1 cellular context compared by ENCODE assay signal in the genomic region with DNA sequence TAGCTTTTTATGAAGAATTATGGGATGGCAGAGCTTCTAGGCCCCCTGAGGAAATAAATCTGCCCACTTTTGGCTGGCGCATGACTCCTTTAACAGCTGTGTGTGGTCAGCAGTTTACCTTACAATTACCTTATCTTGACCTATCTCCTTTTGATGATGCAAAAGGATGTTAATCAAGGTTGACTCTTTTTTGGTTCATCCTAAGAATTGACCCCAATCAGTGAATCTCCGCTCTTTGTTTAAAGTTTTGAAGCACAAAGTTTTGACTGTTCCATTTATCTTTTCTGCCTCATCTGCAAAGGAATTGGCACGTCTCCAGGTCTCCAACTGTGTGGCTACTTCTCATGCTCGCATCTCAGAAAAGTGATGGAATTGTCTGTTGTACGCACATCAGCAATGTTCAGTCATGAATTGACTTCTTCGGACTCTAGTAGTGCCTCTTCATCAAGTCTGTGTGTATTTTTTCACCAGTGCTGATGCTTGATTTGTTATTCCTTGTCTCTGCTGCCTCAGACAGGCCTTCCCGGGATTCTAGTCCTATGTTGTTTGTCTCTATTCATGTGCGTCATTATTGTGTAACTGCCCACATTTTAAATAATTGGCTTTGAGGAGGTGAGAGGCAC.
A peak's percentile ranks its signal among the peaks of the same experiment; 100 is the strongest.
TF ChIP-seq lines count a peak whose summit lies in the region.

No MANE protein-coding gene starts in this region.

TF ChIP-seq in HEK293, 187 proteins besides CTCF, POLR2A, EP300 and RAD21 (continued from another document and continues in another):
- TF ChIP-seq, protein P1, sequence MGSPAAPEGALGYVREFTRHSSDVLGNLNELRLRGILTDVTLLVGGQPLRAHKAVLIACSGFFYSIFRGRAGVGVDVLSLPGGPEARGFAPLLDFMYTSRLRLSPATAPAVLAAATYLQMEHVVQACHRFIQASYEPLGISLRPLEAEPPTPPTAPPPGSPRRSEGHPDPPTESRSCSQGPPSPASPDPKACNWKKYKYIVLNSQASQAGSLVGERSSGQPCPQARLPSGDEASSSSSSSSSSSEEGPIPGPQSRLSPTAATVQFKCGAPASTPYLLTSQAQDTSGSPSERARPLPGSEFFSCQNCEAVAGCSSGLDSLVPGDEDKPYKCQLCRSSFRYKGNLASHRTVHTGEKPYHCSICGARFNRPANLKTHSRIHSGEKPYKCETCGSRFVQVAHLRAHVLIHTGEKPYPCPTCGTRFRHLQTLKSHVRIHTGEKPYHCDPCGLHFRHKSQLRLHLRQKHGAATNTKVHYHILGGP (tag by site-specific recombination; IDR thresholded peaks at IDR 0.05): 0 out of 2 replicates have a peak, but pooled peaks have one; percentile 41
- no peak for TF ChIP-seq ZNF221 (tag by site-specific recombination; IDR thresholded peaks at IDR 0.05; ENCODE audit: borderline replicate concordance)
- 0 out of 2 replicates have a peak, but pooled peaks have one; percentile 16 for TF ChIP-seq ZBTB21 (tag by site-specific recombination; IDR thresholded peaks at IDR 0.05)
- TF ChIP-seq, protein P2, sequence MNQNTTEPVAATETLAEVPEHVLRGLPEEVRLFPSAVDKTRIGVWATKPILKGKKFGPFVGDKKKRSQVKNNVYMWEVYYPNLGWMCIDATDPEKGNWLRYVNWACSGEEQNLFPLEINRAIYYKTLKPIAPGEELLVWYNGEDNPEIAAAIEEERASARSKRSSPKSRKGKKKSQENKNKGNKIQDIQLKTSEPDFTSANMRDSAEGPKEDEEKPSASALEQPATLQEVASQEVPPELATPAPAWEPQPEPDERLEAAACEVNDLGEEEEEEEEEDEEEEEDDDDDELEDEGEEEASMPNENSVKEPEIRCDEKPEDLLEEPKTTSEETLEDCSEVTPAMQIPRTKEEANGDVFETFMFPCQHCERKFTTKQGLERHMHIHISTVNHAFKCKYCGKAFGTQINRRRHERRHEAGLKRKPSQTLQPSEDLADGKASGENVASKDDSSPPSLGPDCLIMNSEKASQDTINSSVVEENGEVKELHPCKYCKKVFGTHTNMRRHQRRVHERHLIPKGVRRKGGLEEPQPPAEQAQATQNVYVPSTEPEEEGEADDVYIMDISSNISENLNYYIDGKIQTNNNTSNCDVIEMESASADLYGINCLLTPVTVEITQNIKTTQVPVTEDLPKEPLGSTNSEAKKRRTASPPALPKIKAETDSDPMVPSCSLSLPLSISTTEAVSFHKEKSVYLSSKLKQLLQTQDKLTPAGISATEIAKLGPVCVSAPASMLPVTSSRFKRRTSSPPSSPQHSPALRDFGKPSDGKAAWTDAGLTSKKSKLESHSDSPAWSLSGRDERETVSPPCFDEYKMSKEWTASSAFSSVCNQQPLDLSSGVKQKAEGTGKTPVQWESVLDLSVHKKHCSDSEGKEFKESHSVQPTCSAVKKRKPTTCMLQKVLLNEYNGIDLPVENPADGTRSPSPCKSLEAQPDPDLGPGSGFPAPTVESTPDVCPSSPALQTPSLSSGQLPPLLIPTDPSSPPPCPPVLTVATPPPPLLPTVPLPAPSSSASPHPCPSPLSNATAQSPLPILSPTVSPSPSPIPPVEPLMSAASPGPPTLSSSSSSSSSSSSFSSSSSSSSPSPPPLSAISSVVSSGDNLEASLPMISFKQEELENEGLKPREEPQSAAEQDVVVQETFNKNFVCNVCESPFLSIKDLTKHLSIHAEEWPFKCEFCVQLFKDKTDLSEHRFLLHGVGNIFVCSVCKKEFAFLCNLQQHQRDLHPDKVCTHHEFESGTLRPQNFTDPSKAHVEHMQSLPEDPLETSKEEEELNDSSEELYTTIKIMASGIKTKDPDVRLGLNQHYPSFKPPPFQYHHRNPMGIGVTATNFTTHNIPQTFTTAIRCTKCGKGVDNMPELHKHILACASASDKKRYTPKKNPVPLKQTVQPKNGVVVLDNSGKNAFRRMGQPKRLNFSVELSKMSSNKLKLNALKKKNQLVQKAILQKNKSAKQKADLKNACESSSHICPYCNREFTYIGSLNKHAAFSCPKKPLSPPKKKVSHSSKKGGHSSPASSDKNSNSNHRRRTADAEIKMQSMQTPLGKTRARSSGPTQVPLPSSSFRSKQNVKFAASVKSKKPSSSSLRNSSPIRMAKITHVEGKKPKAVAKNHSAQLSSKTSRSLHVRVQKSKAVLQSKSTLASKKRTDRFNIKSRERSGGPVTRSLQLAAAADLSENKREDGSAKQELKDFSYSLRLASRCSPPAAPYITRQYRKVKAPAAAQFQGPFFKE (tag by site-specific recombination; IDR thresholded peaks at IDR 0.05; ENCODE audit: borderline replicate concordance): no peak
- peak; percentile 51; the same call in 1 of the 2 replicates for TF ChIP-seq KLF8 (tag by site-specific recombination; IDR thresholded peaks at IDR 0.05)
- no peak for TF ChIP-seq KLF1 (tag by site-specific recombination; IDR thresholded peaks at IDR 0.05)
- no peak for TF ChIP-seq ZNF555 (tag by site-specific recombination; conservative IDR thresholded peaks at IDR 0.05)
- TF ChIP-seq, protein P3, sequence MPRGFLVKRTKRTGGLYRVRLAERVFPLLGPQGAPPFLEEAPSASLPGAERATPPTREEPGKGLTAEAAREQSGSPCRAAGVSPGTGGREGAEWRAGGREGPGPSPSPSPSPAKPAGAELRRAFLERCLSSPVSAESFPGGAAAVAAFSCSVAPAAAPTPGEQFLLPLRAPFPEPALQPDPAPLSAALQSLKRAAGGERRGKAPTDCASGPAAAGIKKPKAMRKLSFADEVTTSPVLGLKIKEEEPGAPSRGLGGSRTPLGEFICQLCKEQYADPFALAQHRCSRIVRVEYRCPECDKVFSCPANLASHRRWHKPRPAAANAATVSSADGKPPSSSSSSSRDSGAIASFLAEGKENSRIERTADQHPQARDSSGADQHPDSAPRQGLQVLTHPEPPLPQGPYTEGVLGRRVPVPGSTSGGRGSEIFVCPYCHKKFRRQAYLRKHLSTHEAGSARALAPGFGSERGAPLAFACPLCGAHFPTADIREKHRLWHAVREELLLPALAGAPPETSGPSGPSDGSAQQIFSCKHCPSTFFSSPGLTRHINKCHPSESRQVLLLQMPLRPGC (tag by site-specific recombination; IDR thresholded peaks at IDR 0.05): 0 out of 2 replicates have a peak, but pooled peaks have one; percentile 36
- no peak for TF ChIP-seq ZNF48 (tag by site-specific recombination; IDR thresholded peaks at IDR 0.05)
- 0 out of 2 replicates have a peak, but pooled peaks have one; percentile 16 for TF ChIP-seq KLF10 (tag by site-specific recombination; IDR thresholded peaks at IDR 0.05)
- TF ChIP-seq ZNF664 (tag by site-specific recombination; IDR thresholded peaks at IDR 0.05): no peak
- peak; percentile 85 for TF ChIP-seq WT1 (tag by site-specific recombination; IDR thresholded peaks at IDR 0.05)
- no peak for TF ChIP-seq ZNF2 (tag by site-specific recombination; IDR thresholded peaks at IDR 0.05)
- TF ChIP-seq FEZF1 (tag by site-specific recombination; IDR thresholded peaks at IDR 0.05): peak; percentile 70
- peak; percentile 59 for TF ChIP-seq SP7 (tag by site-specific recombination; IDR thresholded peaks at IDR 0.05)
- TF ChIP-seq ZXDB (tag by site-specific recombination; IDR thresholded peaks at IDR 0.05): peak; percentile 56
- TF ChIP-seq ZEB2 (tag by site-specific recombination; IDR thresholded peaks at IDR 0.05): peak; percentile 67
- TF ChIP-seq ZNF629 (tag by site-specific recombination; IDR thresholded peaks at IDR 0.05): peak; percentile 77
- peak; percentile 87 for TF ChIP-seq GFI1B (tag by site-specific recombination; IDR thresholded peaks at IDR 0.05)
- TF ChIP-seq ZNF843 (tag by site-specific recombination; IDR thresholded peaks at IDR 0.05): peak; percentile 49; the same call in 1 of the 2 replicates
- TF ChIP-seq ZNF776 (tag by site-specific recombination; IDR thresholded peaks at IDR 0.05; ENCODE audit: borderline replicate concordance): no peak
- 0 out of 2 replicates have a peak, but pooled peaks have one; percentile 26 for TF ChIP-seq OVOL3 (tag by site-specific recombination; IDR thresholded peaks at IDR 0.05)
- TF ChIP-seq, protein P4, sequence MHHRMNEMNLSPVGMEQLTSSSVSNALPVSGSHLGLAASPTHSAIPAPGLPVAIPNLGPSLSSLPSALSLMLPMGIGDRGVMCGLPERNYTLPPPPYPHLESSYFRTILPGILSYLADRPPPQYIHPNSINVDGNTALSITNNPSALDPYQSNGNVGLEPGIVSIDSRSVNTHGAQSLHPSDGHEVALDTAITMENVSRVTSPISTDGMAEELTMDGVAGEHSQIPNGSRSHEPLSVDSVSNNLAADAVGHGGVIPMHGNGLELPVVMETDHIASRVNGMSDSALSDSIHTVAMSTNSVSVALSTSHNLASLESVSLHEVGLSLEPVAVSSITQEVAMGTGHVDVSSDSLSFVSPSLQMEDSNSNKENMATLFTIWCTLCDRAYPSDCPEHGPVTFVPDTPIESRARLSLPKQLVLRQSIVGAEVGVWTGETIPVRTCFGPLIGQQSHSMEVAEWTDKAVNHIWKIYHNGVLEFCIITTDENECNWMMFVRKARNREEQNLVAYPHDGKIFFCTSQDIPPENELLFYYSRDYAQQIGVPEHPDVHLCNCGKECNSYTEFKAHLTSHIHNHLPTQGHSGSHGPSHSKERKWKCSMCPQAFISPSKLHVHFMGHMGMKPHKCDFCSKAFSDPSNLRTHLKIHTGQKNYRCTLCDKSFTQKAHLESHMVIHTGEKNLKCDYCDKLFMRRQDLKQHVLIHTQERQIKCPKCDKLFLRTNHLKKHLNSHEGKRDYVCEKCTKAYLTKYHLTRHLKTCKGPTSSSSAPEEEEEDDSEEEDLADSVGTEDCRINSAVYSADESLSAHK (tag by site-specific recombination; IDR thresholded peaks at IDR 0.05): no peak
- TF ChIP-seq SALL2 (tag by site-specific recombination; IDR thresholded peaks at IDR 0.05; ENCODE audit: borderline replicate concordance): no peak
- TF ChIP-seq ZNF830 (tag by site-specific recombination; IDR thresholded peaks at IDR 0.05; ENCODE audit: low read depth): no peak
- peak; percentile 65 for TF ChIP-seq ZNF366 (tag by site-specific recombination; conservative IDR thresholded peaks at IDR 0.05)
- peak; percentile 44; the same call in 1 of the 2 replicates for TF ChIP-seq ZNF24 (tag by site-specific recombination; IDR thresholded peaks at IDR 0.05)
- TF ChIP-seq ZFP37 (tag by site-specific recombination; IDR thresholded peaks at IDR 0.05): no peak
- TF ChIP-seq, protein P5, sequence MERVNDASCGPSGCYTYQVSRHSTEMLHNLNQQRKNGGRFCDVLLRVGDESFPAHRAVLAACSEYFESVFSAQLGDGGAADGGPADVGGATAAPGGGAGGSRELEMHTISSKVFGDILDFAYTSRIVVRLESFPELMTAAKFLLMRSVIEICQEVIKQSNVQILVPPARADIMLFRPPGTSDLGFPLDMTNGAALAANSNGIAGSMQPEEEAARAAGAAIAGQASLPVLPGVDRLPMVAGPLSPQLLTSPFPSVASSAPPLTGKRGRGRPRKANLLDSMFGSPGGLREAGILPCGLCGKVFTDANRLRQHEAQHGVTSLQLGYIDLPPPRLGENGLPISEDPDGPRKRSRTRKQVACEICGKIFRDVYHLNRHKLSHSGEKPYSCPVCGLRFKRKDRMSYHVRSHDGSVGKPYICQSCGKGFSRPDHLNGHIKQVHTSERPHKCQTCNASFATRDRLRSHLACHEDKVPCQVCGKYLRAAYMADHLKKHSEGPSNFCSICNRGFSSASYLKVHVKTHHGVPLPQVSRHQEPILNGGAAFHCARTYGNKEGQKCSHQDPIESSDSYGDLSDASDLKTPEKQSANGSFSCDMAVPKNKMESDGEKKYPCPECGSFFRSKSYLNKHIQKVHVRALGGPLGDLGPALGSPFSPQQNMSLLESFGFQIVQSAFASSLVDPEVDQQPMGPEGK (tag by site-specific recombination; IDR thresholded peaks at IDR 0.05): no peak
- TF ChIP-seq MEIS1 (CRISPR knock-in tag; IDR thresholded peaks at IDR 0.05; ENCODE audit: borderline replicate concordance): no peak
- TF ChIP-seq, protein P6, sequence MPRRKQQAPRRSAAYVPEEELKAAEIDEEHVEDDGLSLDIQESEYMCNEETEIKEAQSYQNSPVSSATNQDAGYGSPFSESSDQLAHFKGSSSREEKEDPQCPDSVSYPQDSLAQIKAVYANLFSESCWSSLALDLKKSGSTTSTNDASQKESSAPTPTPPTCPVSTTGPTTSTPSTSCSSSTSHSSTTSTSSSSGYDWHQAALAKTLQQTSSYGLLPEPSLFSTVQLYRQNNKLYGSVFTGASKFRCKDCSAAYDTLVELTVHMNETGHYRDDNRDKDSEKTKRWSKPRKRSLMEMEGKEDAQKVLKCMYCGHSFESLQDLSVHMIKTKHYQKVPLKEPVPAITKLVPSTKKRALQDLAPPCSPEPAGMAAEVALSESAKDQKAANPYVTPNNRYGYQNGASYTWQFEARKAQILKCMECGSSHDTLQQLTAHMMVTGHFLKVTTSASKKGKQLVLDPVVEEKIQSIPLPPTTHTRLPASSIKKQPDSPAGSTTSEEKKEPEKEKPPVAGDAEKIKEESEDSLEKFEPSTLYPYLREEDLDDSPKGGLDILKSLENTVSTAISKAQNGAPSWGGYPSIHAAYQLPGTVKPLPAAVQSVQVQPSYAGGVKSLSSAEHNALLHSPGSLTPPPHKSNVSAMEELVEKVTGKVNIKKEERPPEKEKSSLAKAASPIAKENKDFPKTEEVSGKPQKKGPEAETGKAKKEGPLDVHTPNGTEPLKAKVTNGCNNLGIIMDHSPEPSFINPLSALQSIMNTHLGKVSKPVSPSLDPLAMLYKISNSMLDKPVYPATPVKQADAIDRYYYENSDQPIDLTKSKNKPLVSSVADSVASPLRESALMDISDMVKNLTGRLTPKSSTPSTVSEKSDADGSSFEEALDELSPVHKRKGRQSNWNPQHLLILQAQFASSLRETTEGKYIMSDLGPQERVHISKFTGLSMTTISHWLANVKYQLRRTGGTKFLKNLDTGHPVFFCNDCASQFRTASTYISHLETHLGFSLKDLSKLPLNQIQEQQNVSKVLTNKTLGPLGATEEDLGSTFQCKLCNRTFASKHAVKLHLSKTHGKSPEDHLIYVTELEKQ (tag by site-specific recombination; IDR thresholded peaks at IDR 0.05; ENCODE audit: borderline replicate concordance): peak; percentile 51; the same call in 1 of the 2 replicates
- TF ChIP-seq OSR2 (tag by site-specific recombination; IDR thresholded peaks at IDR 0.05): peak; percentile 64
- TF ChIP-seq ZNF112 (tag by site-specific recombination; IDR thresholded peaks at IDR 0.05): no peak
- TF ChIP-seq, protein P7, sequence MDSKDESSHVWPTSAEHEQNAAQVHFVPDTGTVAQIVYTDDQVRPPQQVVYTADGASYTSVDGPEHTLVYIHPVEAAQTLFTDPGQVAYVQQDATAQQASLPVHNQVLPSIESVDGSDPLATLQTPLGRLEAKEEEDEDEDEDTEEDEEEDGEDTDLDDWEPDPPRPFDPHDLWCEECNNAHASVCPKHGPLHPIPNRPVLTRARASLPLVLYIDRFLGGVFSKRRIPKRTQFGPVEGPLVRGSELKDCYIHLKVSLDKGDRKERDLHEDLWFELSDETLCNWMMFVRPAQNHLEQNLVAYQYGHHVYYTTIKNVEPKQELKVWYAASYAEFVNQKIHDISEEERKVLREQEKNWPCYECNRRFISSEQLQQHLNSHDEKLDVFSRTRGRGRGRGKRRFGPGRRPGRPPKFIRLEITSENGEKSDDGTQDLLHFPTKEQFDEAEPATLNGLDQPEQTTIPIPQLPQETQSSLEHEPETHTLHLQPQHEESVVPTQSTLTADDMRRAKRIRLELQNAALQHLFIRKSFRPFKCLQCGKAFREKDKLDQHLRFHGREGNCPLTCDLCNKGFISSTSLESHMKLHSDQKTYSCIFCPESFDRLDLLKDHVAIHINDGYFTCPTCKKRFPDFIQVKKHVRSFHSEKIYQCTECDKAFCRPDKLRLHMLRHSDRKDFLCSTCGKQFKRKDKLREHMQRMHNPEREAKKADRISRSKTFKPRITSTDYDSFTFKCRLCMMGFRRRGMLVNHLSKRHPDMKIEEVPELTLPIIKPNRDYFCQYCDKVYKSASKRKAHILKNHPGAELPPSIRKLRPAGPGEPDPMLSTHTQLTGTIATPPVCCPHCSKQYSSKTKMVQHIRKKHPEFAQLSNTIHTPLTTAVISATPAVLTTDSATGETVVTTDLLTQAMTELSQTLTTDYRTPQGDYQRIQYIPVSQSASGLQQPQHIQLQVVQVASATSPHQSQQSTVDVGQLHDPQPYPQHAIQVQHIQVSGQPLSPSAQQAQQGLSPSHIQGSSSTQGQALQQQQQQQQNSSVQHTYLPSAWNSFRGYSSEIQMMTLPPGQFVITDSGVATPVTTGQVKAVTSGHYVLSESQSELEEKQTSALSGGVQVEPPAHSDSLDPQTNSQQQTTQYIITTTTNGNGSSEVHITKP (tag by site-specific recombination; IDR thresholded peaks at IDR 0.05): peak; percentile 39; the same call in 1 of the 2 replicates
